ENCODE assay signal across 24 cellular contexts in genomic region chr17:21017256-21017655, GRCh38. TPM values are rescaled to one million over a fixed set of nuclear protein-coding genes. Genes with fewer than 3 reads are reported as not detected.
A peak's percentile ranks its signal among the peaks of the same experiment; 100 is the strongest.
DNase-seq lines count a peak whose midpoint lies in the region; ATAC-seq, FAIRE-seq and TF ChIP-seq lines count a peak whose summit lies in the region.
"Had no signal": no experiment of that assay in that cellular context is flagged by ENCODE, and none has a peak within 500 bp of the region (broad histone marks: within the 10 kb centered on the region; RNA-seq: fewer than 3 reads in every experiment).

No MANE protein-coding gene starts in this region.

- H3K4me1 Mint-ChIP-seq in activated T-cell treated with anti-CD3 and anti-CD28 coated beads, Interleukin-2, amount 50 U/mL, for 72 hours (ENCODE audit: low read depth) = no peaks in the 10 kb centered on the region
- H3K4me1 Mint-ChIP-seq in osteocyte (ENCODE audit: unreplicated experiment) = peaks cover 5% of the 10 kb centered on the region
- H3K4me1 Mint-ChIP-seq in endothelial cell (ENCODE audit: unreplicated experiment) = peaks cover 12% of the 10 kb centered on the region

- FAIRE-seq in H1 (lab: Jason Lieb, UNC) = no peak
- FAIRE-seq: A204.1, D721Med, G401.6 had no signal

- H3K9me3 Mint-ChIP-seq in activated T-cell treated with anti-CD3 and anti-CD28 coated beads, Interleukin-2, amount 50 U/mL, for 72 hours = no peaks in the 10 kb centered on the region
- H3K9me3 Mint-ChIP-seq in osteocyte (ENCODE audit: unreplicated experiment) = no peaks in the 10 kb centered on the region
- no peaks in the 10 kb centered on the region for H3K9me3 Mint-ChIP-seq in endothelial cell (ENCODE audit: unreplicated experiment)
- H3K9me3 Mint-ChIP-seq: CD4-positive, alpha-beta T cell had no signal

- H3K9ac ChIP-seq in H1 (replicated peaks in 1 of 4; ENCODE audit: extremely low read depth in 1 of 4, low read depth in 3 of 4, low read length in 3 of 4) = no peak overlapping the region
- H3K9ac ChIP-seq in mesendoderm (ENCODE audit: low read length) = no peak overlapping the region
- H3K9ac ChIP-seq: BLaER1 had no signal

- H3K36me3 ChIP-seq in H7 (replicated peaks; ENCODE audit: control insufficient read depth, insufficient read depth, low read length) = peaks cover 83% of the 10 kb centered on the region
- peaks cover 76 to 95% (median 87%) of the 10 kb centered on the region in 4 experiments for H3K36me3 ChIP-seq in H1 (ENCODE audit: control insufficient read depth in 2 of 4, insufficient read depth in 4 of 4, low read length in 3 of 4)
- peaks cover 72% of the 10 kb centered on the region for H3K36me3 ChIP-seq in mesendoderm (ENCODE audit: control insufficient read depth, insufficient read depth, low read length)

- TF ChIP-seq POLR2A in H1 (IDR thresholded peaks at IDR 0.05; ENCODE audit: control extremely low read depth in 1 of 2, low read depth in 2 of 2, low read length in 2 of 2) = no peak

- H3K27ac ChIP-seq in H1 (ENCODE audit: low read depth, low read length) = no peak overlapping the region
- no peak overlapping the region for H3K27ac ChIP-seq in mesendoderm (ENCODE audit: low read depth, low read length)
- H3K27ac ChIP-seq: BLaER1, SJCRH30 had no signal

- H3K9me3 ChIP-seq in H1 (ENCODE audit: insufficient read depth in 2 of 2, low read depth in 1 of 2, low read length in 1 of 2) = no peaks in the 10 kb centered on the region
- H3K9me3 ChIP-seq: BLaER1, SJCRH30 had no signal

- POLR2A ChIA-PET in H1 (lab: Charles Lee; ENCODE audit: partially characterized antibody) = interaction anchor here (0.7 to 1.7 kb wide), 6 partner anchors 10 to 241 kb away, joined by 3 to 4 read pairs (median 4); no protein-coding TSS in a partner anchor

- H3K79me1 ChIP-seq in H1 (ENCODE audit: low read depth, low read length) (peaks cover 34% of the 10 kb centered on the region), mesendoderm (ENCODE audit: low read length) (peaks cover 45% of the 10 kb centered on the region)

- H4K5ac ChIP-seq in H1 (ENCODE audit: insufficient read length, low read depth, low read length) (no peak overlapping the region), mesendoderm (ENCODE audit: low read length) (no peak overlapping the region)

- no peak overlapping the region for H3K14ac ChIP-seq in H1 (ENCODE audit: insufficient read length)

- H3K4me3 ChIP-seq in H7 (ENCODE audit: insufficient read depth, low read depth, low read length) (no peak overlapping the region), H1 (ENCODE audit: extremely low read depth in 1 of 4, insufficient read depth in 2 of 4, low read depth in 3 of 4, low read length in 4 of 4) (no peak overlapping the region), mesendoderm (ENCODE audit: low read length) (no peak overlapping the region)
- H3K4me3 ChIP-seq: BLaER1, SJCRH30 had no signal

- H3K23ac ChIP-seq in H1 (ENCODE audit: insufficient read length) (no peak overlapping the region), mesendoderm (ENCODE audit: low read length) (no peak overlapping the region)

- H3K27me3 ChIP-seq in H7 (ENCODE audit: control insufficient read depth, insufficient read depth, low read length) (no peaks in the 10 kb centered on the region), H1 (replicated peaks in 1 of 4; ENCODE audit: control insufficient read depth in 3 of 4, extremely low read depth in 1 of 4, insufficient read depth in 3 of 4, low read length in 3 of 4) (no peaks in the 10 kb centered on the region), mesendoderm (ENCODE audit: insufficient read depth, low read length, poor library complexity) (no peaks in the 10 kb centered on the region)
- H3K27me3 ChIP-seq: BLaER1, SJCRH30 had no signal

- no peak overlapping the region for H3K56ac ChIP-seq in H1 (replicated peaks; ENCODE audit: insufficient read length, low read depth, low read length)
- H3K56ac ChIP-seq in mesendoderm (ENCODE audit: low read length) = no peak overlapping the region

- TF ChIP-seq CTCF in H1 (IDR thresholded peaks at IDR 0.05; ENCODE audit: control extremely low read depth in 1 of 3, insufficient read depth in 1 of 3, low read depth in 1 of 3, low read length in 3 of 3) = no peak
- TF ChIP-seq CTCF in osteocyte (IDR thresholded peaks at IDR 0.05) = no peak
- no peak for TF ChIP-seq CTCF in endothelial cell (IDR thresholded peaks at IDR 0.05; ENCODE audit: unreplicated experiment)

- no peak overlapping the region for H3K4me2 ChIP-seq in H1 (ENCODE audit: insufficient read depth in 1 of 2, low read depth in 2 of 2, low read length in 2 of 2)
- no peak overlapping the region for H3K4me2 ChIP-seq in mesendoderm (ENCODE audit: low read length)
- H3K4me2 ChIP-seq: BLaER1 had no signal

- no peak overlapping the region for H2AFZ ChIP-seq in H1 (ENCODE audit: low read length)

- peak overlapping the region; percentile 44 for H3K27ac Mint-ChIP-seq in activated T-cell treated with anti-CD3 and anti-CD28 coated beads, Interleukin-2, amount 50 U/mL, for 72 hours
- H3K27ac Mint-ChIP-seq in osteocyte (ENCODE audit: unreplicated experiment) (peak overlapping the region; percentile 41), endothelial cell (ENCODE audit: unreplicated experiment) (no peak overlapping the region)
- H3K27ac Mint-ChIP-seq: CD4-positive, alpha-beta T cell had no signal

- H2AK5ac ChIP-seq in H1 (ENCODE audit: low read depth, low read length) (no peak overlapping the region), mesendoderm (ENCODE audit: low read length) (no peak overlapping the region)

- peaks cover 12 to 96% of the 10 kb centered on the region in 2 experiments for H3K79me2 ChIP-seq in H1 (ENCODE audit: control insufficient read depth in 1 of 2, insufficient read depth in 2 of 2, low read length in 2 of 2)
- H3K79me2 ChIP-seq in mesendoderm (ENCODE audit: control insufficient read depth, insufficient read depth, low read length) = peaks cover 93% of the 10 kb centered on the region

- H3K36me3 Mint-ChIP-seq in activated T-cell treated with anti-CD3 and anti-CD28 coated beads, Interleukin-2, amount 50 U/mL, for 72 hours (ENCODE audit: insufficient read depth in 2 of 2) = peaks cover 16 to 45% of the 10 kb centered on the region in 2 donors
- H3K36me3 Mint-ChIP-seq in osteocyte (ENCODE audit: unreplicated experiment) (peaks cover 68% of the 10 kb centered on the region), endothelial cell (ENCODE audit: low read depth, unreplicated experiment) (peaks cover 85% of the 10 kb centered on the region)

- no peaks in the 10 kb centered on the region for H3K23me2 ChIP-seq in H1 (ENCODE audit: low read depth, low read length)

- WGBS in H1 (ENCODE audit: extremely low coverage in 1 of 2, insufficient coverage in 1 of 2, insufficient read length in 1 of 2, insufficient replicate concordance in 2 of 2, low coverage in 1 of 2, low lambda C conversion rate in 2 of 2, missing lambda C conversion rate in 1 of 2), 2 experiments = 90% methylated on average over 15 of the region's 15 CpGs; no CpG with 5 or more reads in 1 of the 2 experiments
- no CpG with 5 or more reads among the region's 15 CpGs for WGBS in mesendoderm (ENCODE audit: extremely low coverage, insufficient coverage, low lambda C conversion rate)

- TF ChIP-seq RAD21 in H1 (IDR thresholded peaks at IDR 0.05 in 1 of 2, conservative IDR thresholded peaks at IDR 0.05 in 1 of 2; ENCODE audit: low read depth in 2 of 2, low read length in 2 of 2) = no peak

- H4K8ac ChIP-seq in H1 (ENCODE audit: extremely low read depth, insufficient read depth, low read length) (no peak overlapping the region; the same call in 1 of the 2 replicates), mesendoderm (ENCODE audit: low read depth, low read length) (no peak overlapping the region)

- peaks cover 33 to 56% of the 10 kb centered on the region in 2 experiments for H4K20me1 ChIP-seq in H1 (replicated peaks in 1 of 2; ENCODE audit: control insufficient read depth in 1 of 2, insufficient read depth in 2 of 2, low read length in 2 of 2)

- no peak overlapping the region for H2BK120ac ChIP-seq in H1 (replicated peaks; ENCODE audit: low read depth, low read length)
- H2BK120ac ChIP-seq in mesendoderm (ENCODE audit: low read depth, low read length) = no peak overlapping the region

- no peak overlapping the region for H2BK20ac ChIP-seq in H1 (ENCODE audit: low read length)

- H3K27me3 Mint-ChIP-seq in activated T-cell treated with anti-CD3 and anti-CD28 coated beads, Interleukin-2, amount 50 U/mL, for 72 hours (ENCODE audit: low read depth) = no peaks in the 10 kb centered on the region
- no peaks in the 10 kb centered on the region for H3K27me3 Mint-ChIP-seq in osteocyte (ENCODE audit: unreplicated experiment)
- H3K27me3 Mint-ChIP-seq in endothelial cell (ENCODE audit: unreplicated experiment) = peaks cover 2% of the 10 kb centered on the region
- H3K27me3 Mint-ChIP-seq: CD4-positive, alpha-beta T cell had no signal

- DNase-seq in activated T-cell treated with anti-CD3 and anti-CD28 coated beads, Interleukin-2, amount 50 U/mL, for 72 hours = no peak
- DNase-seq in activated T-cell treated with anti-CD3 and anti-CD28 coated beads, Interleukin-2, amount 50 U/mL, for 48 hours = no peak
- DNase-seq in H7 = peak; percentile 26
- DNase-seq in H1 (ENCODE audit: low read depth in 1 of 2, low spot score in 2 of 2) = no peak
- DNase-seq in osteocyte (ENCODE audit: extremely low spot score, unreplicated experiment) = no peak
- DNase-seq in mesendoderm = no peak
- DNase-seq in endothelial cell (ENCODE audit: low spot score) = no peak
- DNase-seq in DMS153 treated with DMSO at 0.1 percent for 48 hours (lab: John Stamatoyannopoulos, UW; ENCODE audit: unreplicated experiment) = no peak
- DNase-seq: CD4-positive, alpha-beta T cell; GOT3; Kasumi-1; NCI-H1105; NCI-H1436 treated with DMSO at 0.1 percent for 48 hours; NCI-H187 treated with DMSO at 0.1 percent for 48 hours; NCI-H2107; NCI-H446; NCI-H524 treated with DMSO at 0.1 percent for 48 hours; NCI-H774; SJCRH30 had no signal

- no peak overlapping the region for H3K4ac ChIP-seq in H1 (replicated peaks; ENCODE audit: insufficient read length, low read depth, low read length)
- H3K4ac ChIP-seq in mesendoderm (ENCODE audit: low read depth, low read length) = no peak overlapping the region

- H4K91ac ChIP-seq in H1 (replicated peaks; ENCODE audit: insufficient read length, low read length) = no peak overlapping the region

- H3K4me1 ChIP-seq in H1 (replicated peaks in 1 of 4; ENCODE audit: control insufficient read depth in 3 of 4, insufficient read depth in 4 of 4, low read length in 3 of 4) (no peaks in the 10 kb centered on the region), mesendoderm (ENCODE audit: control insufficient read depth, low read depth, low read length) (no peaks in the 10 kb centered on the region)

- H2BK15ac ChIP-seq in H1 (ENCODE audit: low read length) = no peak overlapping the region
- no peak overlapping the region for H2BK15ac ChIP-seq in mesendoderm (replicated peaks; ENCODE audit: low read depth)

- H3K4me3 Mint-ChIP-seq in activated T-cell treated with anti-CD3 and anti-CD28 coated beads, Interleukin-2, amount 50 U/mL, for 72 hours = no peak overlapping the region
- H3K4me3 Mint-ChIP-seq in osteocyte (ENCODE audit: unreplicated experiment) (no peak overlapping the region), endothelial cell (ENCODE audit: unreplicated experiment) (no peak overlapping the region)
- H3K4me3 Mint-ChIP-seq: CD4-positive, alpha-beta T cell had no signal

- TF ChIP-seq EP300 in H1 (IDR thresholded peaks at IDR 0.05; ENCODE audit: borderline replicate concordance in 1 of 2, low read depth in 2 of 2, low read length in 2 of 2) = no peak

- ATAC-seq in activated T-cell treated with anti-CD3 and anti-CD28 coated beads, Interleukin-2, amount 50 U/mL, for 72 hours (replicated peaks in 1 of 2) = no peak
- ATAC-seq: HCT116 had no signal

- CTCF ChIA-PET in H1 (lab: Charles Lee; ENCODE audit: partially characterized antibody) = interaction anchor here (1.0 to 1.8 kb wide), 2 partner anchors 12 to 22 kb away, joined by 3 to 8 read pairs; no protein-coding TSS in a partner anchor

- H2BK5ac ChIP-seq in H1 (ENCODE audit: low read depth, low read length) = no peak overlapping the region
- no peak overlapping the region for H2BK5ac ChIP-seq in mesendoderm (ENCODE audit: low read length)

- no peak overlapping the region for H2BK12ac ChIP-seq in H1 (ENCODE audit: low read depth, low read length)

- H3K18ac ChIP-seq in H1 (ENCODE audit: extremely low read depth, low read length) (no peak overlapping the region), mesendoderm (ENCODE audit: low read length) (no peak overlapping the region)

RNA-seq across cellular contexts. Expression of gene USP22, which starts 25.6 kb away (rescaled TPM):
- 100 to 1,000 TPM; 175 to 195 TPM for total RNA-seq in activated T-cell treated with anti-CD3 and anti-CD28 coated beads, Interleukin-2, amount 50 U/mL, for 72 hours
- 432 and 539 TPM in 2 replicates for total RNA-seq in H7 (2014; rRNA removed; shearing (Covaris generic))
- 316 and 321 TPM in 2 replicates for total RNA-seq in H1 (2021; fragmentation: NEBNext Ultra II Directional; extraction: Animal tissue kit (Norgen Biotek cat#: 25700))
- polyA plus RNA-seq in H1 (2011; rRNA removed) = 221 and 365 TPM in 2 replicates
- 169 TPM for polyA plus RNA-seq in H1 (2011; cell fraction: cytosol; rRNA removed)
- 298 TPM for polyA plus RNA-seq in H1 (2011; cell fraction: nucleus; rRNA removed)
- polyA plus RNA-seq in H1 (2012, experiment 1 of 2) = 171 to 196 TPM (median 176 TPM) in 4 replicates
- polyA plus RNA-seq in H1 (2012, experiment 2 of 2) = 106 TPM
- 137 TPM for polyA plus RNA-seq in H1 (2013, experiment 1 of 2)
- polyA plus RNA-seq in H1 (2013, experiment 2 of 2) = 124 TPM
- polyA minus RNA-seq in H1 (2011; rRNA and poly(A)+ RNA removed) = 456 and 459 TPM in 2 replicates
- 270 TPM for polyA minus RNA-seq in H1 (2011; cell fraction: cytosol; rRNA and poly(A)+ RNA removed)
- 188 TPM for polyA minus RNA-seq in H1 (2011; cell fraction: nucleus; rRNA and poly(A)+ RNA removed)
- total RNA-seq in osteocyte (257 and 260 TPM in 2 replicates), endothelial cell (ENCODE audit: unreplicated experiment) (294 TPM)
- polyA plus RNA-seq in mesendoderm (2013, experiment 1 of 2) = 221 TPM
- 204 TPM for polyA plus RNA-seq in mesendoderm (2013, experiment 2 of 2)
